In genomic region chr7:149048805-149049204, GRCh38 we compare ENCODE assay signal across 20 cellular contexts. TPM values are rescaled to one million over a fixed set of nuclear protein-coding genes. Genes with fewer than 3 reads are reported as not detected.
DNase-seq lines count a peak whose midpoint lies in the region; ATAC-seq and TF ChIP-seq lines count a peak whose summit lies in the region.
"Had no signal": no experiment of that assay in that cellular context is flagged by ENCODE, and none has a peak within 500 bp of the region (broad histone marks: within the 10 kb centered on the region; RNA-seq: fewer than 3 reads in every experiment).

No MANE protein-coding gene starts in this region.

- no peak overlapping the region for H3K4me3 ChIP-seq in GM23338
- H3K4me3 ChIP-seq in Karpas-422 (ENCODE audit: low read length) = no peak overlapping the region
- H3K4me3 ChIP-seq in vagina = no peak overlapping the region
- H3K4me3 ChIP-seq: A549; BLaER1 treated with 17β-estradiol and CSF1 and Interleukin-3, amounts not matched to agents 10 nM and 100 nM had no signal

- H2AFZ ChIP-seq in GM23338 (peak overlapping the region; percentile 32; the same call in 1 of the 2 replicates), Karpas-422 (ENCODE audit: low read length) (no peak overlapping the region)

- H3K27me3 Mint-ChIP-seq in GM23338 (ENCODE audit: insufficient read depth, low read depth, poor library complexity) = peaks cover 2% of the 10 kb centered on the region
- no peaks in the 10 kb centered on the region for H3K27me3 Mint-ChIP-seq in dendritic cell treated with granulocyte-macrophage colony-stimulating factor and Interleukin-4, amounts not matched to agents 40 ng/mL and 50 ng/mL, for 4 days
- H3K27me3 Mint-ChIP-seq: CD4-positive, alpha-beta T cell had no signal

- ATAC-seq in GM23338 = no peak
- ATAC-seq in GM21526 (IDR thresholded peaks at IDR 0.05; ENCODE audit: low FRiP score, unreplicated experiment) = no peak
- ATAC-seq: A549 had no signal

- H3K4me3 Mint-ChIP-seq in GM23338 = no peak overlapping the region
- no peak overlapping the region for H3K4me3 Mint-ChIP-seq in dendritic cell treated with granulocyte-macrophage colony-stimulating factor and Interleukin-4, amounts not matched to agents 40 ng/mL and 50 ng/mL, for 4 days
- H3K4me3 Mint-ChIP-seq: CD14-positive monocyte; CD4-positive, alpha-beta T cell; CD8-positive, alpha-beta memory T cell had no signal

- H4K20me1 ChIP-seq in GM23338 (replicated peaks; ENCODE audit: insufficient read depth) (no peaks in the 10 kb centered on the region), Karpas-422 (ENCODE audit: insufficient read depth, low read depth, low read length) (no peaks in the 10 kb centered on the region)
- H4K20me1 ChIP-seq: BLaER1 treated with 17β-estradiol and CSF1 and Interleukin-3, amounts not matched to agents 10 nM and 100 nM had no signal

- no peak for TF ChIP-seq CTCF in GM23338 (conservative IDR thresholded peaks at IDR 0.05; ENCODE audit: low read depth in 2 of 2)
- no peak for TF ChIP-seq CTCF in vagina (IDR thresholded peaks at IDR 0.05)

- H3K9me3 ChIP-seq in Karpas-422 (ENCODE audit: low read length) (no peaks in the 10 kb centered on the region), vagina (no peaks in the 10 kb centered on the region)
- H3K9me3 ChIP-seq: A549, BE2C had no signal

- no peaks in the 10 kb centered on the region for H3K79me2 ChIP-seq in GM23338 (replicated peaks; ENCODE audit: insufficient read depth)
- no peaks in the 10 kb centered on the region for H3K79me2 ChIP-seq in Karpas-422 (ENCODE audit: low read length)

- H3F3A ChIP-seq in GM23338 (replicated peaks; ENCODE audit: low read depth) = no peaks in the 10 kb centered on the region

- H3K27ac ChIP-seq in GM23338 (ENCODE audit: low read depth) (no peak overlapping the region), Karpas-422 (ENCODE audit: low read length) (no peak overlapping the region), vagina (no peak overlapping the region)
- H3K27ac ChIP-seq: A549; BLaER1 treated with 17β-estradiol and CSF1 and Interleukin-3, amounts not matched to agents 10 nM and 100 nM had no signal

- H3K27me3 ChIP-seq in GM23338 (ENCODE audit: insufficient read depth) (no peaks in the 10 kb centered on the region), Karpas-422 (ENCODE audit: low read length) (no peaks in the 10 kb centered on the region), vagina (no peaks in the 10 kb centered on the region)
- H3K27me3 ChIP-seq: BE2C; BLaER1 treated with 17β-estradiol and CSF1 and Interleukin-3, amounts not matched to agents 10 nM and 100 nM had no signal

- intact Hi-C loops in dendritic cell treated with granulocyte-macrophage colony-stimulating factor and Interleukin-4, amounts not matched to agents 40 ng/mL and 50 ng/mL, for 4 days (cut with micrococcal nuclease) = no loop called here
- intact Hi-C loops in vagina (cut with DNase I) = no loop called here

- H3K4me2 ChIP-seq in GM23338 = no peak overlapping the region
- no peak overlapping the region for H3K4me2 ChIP-seq in Karpas-422 (ENCODE audit: low read depth, low read length, poor library complexity, severe bottlenecking)
- H3K4me2 ChIP-seq: A549; BLaER1 treated with 17β-estradiol and CSF1 and Interleukin-3, amounts not matched to agents 10 nM and 100 nM had no signal

- no peaks in the 10 kb centered on the region for H3K4me1 Mint-ChIP-seq in GM23338
- H3K4me1 Mint-ChIP-seq in dendritic cell treated with granulocyte-macrophage colony-stimulating factor and Interleukin-4, amounts not matched to agents 40 ng/mL and 50 ng/mL, for 4 days (ENCODE audit: low read depth) = peaks cover 27% of the 10 kb centered on the region
- H3K4me1 Mint-ChIP-seq: CD8-positive, alpha-beta memory T cell had no signal

- no peaks in the 10 kb centered on the region for H3K36me3 ChIP-seq in GM23338 (ENCODE audit: insufficient read depth)
- H3K36me3 ChIP-seq in Karpas-422 (ENCODE audit: insufficient read depth, low read length) = no peaks in the 10 kb centered on the region
- H3K36me3 ChIP-seq in vagina = no peaks in the 10 kb centered on the region
- H3K36me3 ChIP-seq: BE2C; BLaER1 treated with 17β-estradiol and CSF1 and Interleukin-3, amounts not matched to agents 10 nM and 100 nM had no signal

- no peak overlapping the region for H3K9ac ChIP-seq in Karpas-422 (ENCODE audit: low read length)
- H3K9ac ChIP-seq: BLaER1 treated with 17β-estradiol and CSF1 and Interleukin-3, amounts not matched to agents 10 nM and 100 nM had no signal

- H3K9me2 ChIP-seq in GM23338 (ENCODE audit: insufficient read depth) = no peaks in the 10 kb centered on the region
- no peaks in the 10 kb centered on the region for H3K9me2 ChIP-seq in Karpas-422 (replicated peaks; ENCODE audit: insufficient read depth, low read length)

- H3K9me3 Mint-ChIP-seq in GM23338 = no peaks in the 10 kb centered on the region
- no peaks in the 10 kb centered on the region for H3K9me3 Mint-ChIP-seq in dendritic cell treated with granulocyte-macrophage colony-stimulating factor and Interleukin-4, amounts not matched to agents 40 ng/mL and 50 ng/mL, for 4 days
- H3K9me3 Mint-ChIP-seq: CD4-positive, alpha-beta T cell; CD8-positive, alpha-beta memory T cell had no signal

- no peak for TF ChIP-seq POLR2A in vagina (IDR thresholded peaks at IDR 0.05)

- H3K36me3 Mint-ChIP-seq in GM23338 (ENCODE audit: low read depth) = no peaks in the 10 kb centered on the region
- no peaks in the 10 kb centered on the region for H3K36me3 Mint-ChIP-seq in dendritic cell treated with granulocyte-macrophage colony-stimulating factor and Interleukin-4, amounts not matched to agents 40 ng/mL and 50 ng/mL, for 4 days (ENCODE audit: low read depth)
- H3K36me3 Mint-ChIP-seq: CD14-positive monocyte; CD8-positive, alpha-beta memory T cell had no signal

- DNase-seq in GM23338 (ENCODE audit: low spot score) (no peak), Karpas-422 (peak; percentile 31), foreskin melanocyte (no peak), vagina (ENCODE audit: extremely low spot score in 2 of 2) (no peak)
- DNase-seq: 8988T; ACHN; AML-193; BE2C; CD4-positive, alpha-beta T cell; CD8-positive, alpha-beta memory T cell; DMS 273 treated with DMSO at 0.1 percent for 48 hours; DMS79; GF-D8; H7; HCEC 1CT had no signal

- H3K27ac Mint-ChIP-seq in GM23338 = no peak overlapping the region
- H3K27ac Mint-ChIP-seq in dendritic cell treated with granulocyte-macrophage colony-stimulating factor and Interleukin-4, amounts not matched to agents 40 ng/mL and 50 ng/mL, for 4 days = peak overlapping the region; percentile 50
- H3K27ac Mint-ChIP-seq: CD14-positive monocyte; CD4-positive, alpha-beta T cell; CD8-positive, alpha-beta memory T cell had no signal

- H3K4me1 ChIP-seq in GM23338 (ENCODE audit: insufficient read depth) (no peaks in the 10 kb centered on the region), Karpas-422 (ENCODE audit: low read length) (no peaks in the 10 kb centered on the region), vagina (no peaks in the 10 kb centered on the region)
- H3K4me1 ChIP-seq: A549, BE2C had no signal

TF ChIP-seq in GM23338, 12 proteins besides CTCF, POLR2A, EP300 and RAD21 (continues in another document):
- TF ChIP-seq CREB1 (CRISPR knock-in tag; IDR thresholded peaks at IDR 0.05; ENCODE audit: low read depth) (no peak), EZH2 (IDR thresholded peaks at IDR 0.05; ENCODE audit: low read depth, unreplicated experiment) (no peak), ZNF114 (CRISPR knock-in tag; IDR thresholded peaks at IDR 0.05) (no peak), NANOG (IDR thresholded peaks at IDR 0.05; ENCODE audit: borderline replicate concordance) (no peak), POLR2AphosphoS5 (IDR thresholded peaks at IDR 0.05; ENCODE audit: low read depth) (no peak)
- TF ChIP-seq, protein P1, sequence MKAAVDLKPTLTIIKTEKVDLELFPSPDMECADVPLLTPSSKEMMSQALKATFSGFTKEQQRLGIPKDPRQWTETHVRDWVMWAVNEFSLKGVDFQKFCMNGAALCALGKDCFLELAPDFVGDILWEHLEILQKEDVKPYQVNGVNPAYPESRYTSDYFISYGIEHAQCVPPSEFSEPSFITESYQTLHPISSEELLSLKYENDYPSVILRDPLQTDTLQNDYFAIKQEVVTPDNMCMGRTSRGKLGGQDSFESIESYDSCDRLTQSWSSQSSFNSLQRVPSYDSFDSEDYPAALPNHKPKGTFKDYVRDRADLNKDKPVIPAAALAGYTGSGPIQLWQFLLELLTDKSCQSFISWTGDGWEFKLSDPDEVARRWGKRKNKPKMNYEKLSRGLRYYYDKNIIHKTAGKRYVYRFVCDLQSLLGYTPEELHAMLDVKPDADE (IDR thresholded peaks at IDR 0.05) = no peak

RNA-seq across cellular contexts. Expression of gene PDIA4, which starts 20.5 kb away (rescaled TPM):
- total RNA-seq in GM23338 (2014; rRNA removed; shearing (Covaris generic)) = 326 and 332 TPM in 2 replicates
- 194 and 196 TPM in 2 replicates for polyA plus RNA-seq in GM23338 (2016; fragmentation: Nextera tagmentation; extraction: Ambion mirVana)
- total RNA-seq in Karpas-422 (2014; rRNA removed; shearing (Covaris generic); ENCODE audit: low replicate concordance) = 71.3 and 116 TPM in 2 replicates
- total RNA-seq in vagina = 69.5 TPM

RNA-seq across cellular contexts. Expression of gene ZNF786, which starts 41.7 kb away (rescaled TPM):
- total RNA-seq in GM23338 (2014; rRNA removed; shearing (Covaris generic)) = 18.4 and 19.8 TPM in 2 replicates
- polyA plus RNA-seq in GM23338 (2016; fragmentation: Nextera tagmentation; extraction: Ambion mirVana) = 6.1 and 7.1 TPM in 2 replicates
- total RNA-seq in Karpas-422 (2014; rRNA removed; shearing (Covaris generic); ENCODE audit: low replicate concordance) = 4.4 and 8.7 TPM in 2 replicates
- 8.3 TPM for total RNA-seq in vagina
